18 cellular contexts compared by ENCODE assay signal in the genomic region with DNA sequence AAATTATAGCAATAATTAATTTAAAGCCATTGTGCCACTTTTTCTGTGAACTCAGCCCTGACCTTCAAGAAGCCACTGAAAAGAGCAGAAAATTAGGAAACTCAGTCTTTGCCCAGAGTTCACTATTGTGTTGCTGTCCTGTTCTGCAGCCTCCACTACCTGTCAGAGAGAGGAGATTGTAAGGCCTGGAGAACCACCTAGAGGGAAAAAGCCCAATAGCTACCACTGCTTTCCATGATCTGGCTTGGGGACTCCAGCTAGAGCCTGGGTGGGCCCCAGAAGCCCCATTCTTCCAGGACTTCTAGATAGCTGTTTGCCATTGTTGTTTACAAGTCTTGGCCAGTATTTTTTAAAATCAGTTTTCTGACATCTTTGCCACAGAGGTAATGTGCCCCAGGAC.
DNase-seq lines count a peak whose midpoint lies in the region; ATAC-seq, FAIRE-seq and TF ChIP-seq lines count a peak whose summit lies in the region.
"Had no signal": no experiment of that assay in that cellular context is flagged by ENCODE, and none has a peak within 500 bp of the region (broad histone marks: within the 10 kb centered on the region; RNA-seq: fewer than 3 reads in every experiment).

No MANE protein-coding gene starts in this region.

- H3K27me3 Mint-ChIP-seq in activated naive CD4-positive, alpha-beta T cell treated with anti-CD3 and anti-CD28 coated beads for 36 hours (ENCODE audit: low read depth) = no peaks in the 10 kb centered on the region
- no peaks in the 10 kb centered on the region for H3K27me3 Mint-ChIP-seq in progenitor cell of endocrine pancreas

- FAIRE-seq in H1 (lab: Jason Lieb, UNC) = no peak
- FAIRE-seq: RCC 7860 had no signal

- H3K9ac ChIP-seq in Loucy (ENCODE audit: low read depth, low read length, poor library complexity, severe bottlenecking) (no peak overlapping the region), H1 (replicated peaks in 1 of 4; ENCODE audit: extremely low read depth in 1 of 4, low read depth in 3 of 4, low read length in 3 of 4) (no peak overlapping the region)

- H2AK5ac ChIP-seq in H1 (ENCODE audit: low read depth, low read length) = no peak overlapping the region

- H3K4me3 ChIP-seq in Loucy (ENCODE audit: low read length, poor library complexity, severe bottlenecking) (no peak overlapping the region), H1 (ENCODE audit: extremely low read depth in 1 of 4, insufficient read depth in 2 of 4, low read depth in 3 of 4, low read length in 4 of 4) (no peak overlapping the region), ovary (no peak overlapping the region)
- H3K4me3 ChIP-seq: colonic mucosa, heart left ventricle, stomach, uterus had no signal

- H3K9me2 ChIP-seq in Loucy (replicated peaks; ENCODE audit: low read depth, low read length) = no peaks in the 10 kb centered on the region

- H3K79me1 ChIP-seq in H1 (ENCODE audit: low read depth, low read length) = no peaks in the 10 kb centered on the region

- H3K4me1 Mint-ChIP-seq in activated naive CD4-positive, alpha-beta T cell treated with anti-CD3 and anti-CD28 coated beads for 36 hours (ENCODE audit: low read depth) = peaks cover 15% of the 10 kb centered on the region
- peaks cover 18% of the 10 kb centered on the region for H3K4me1 Mint-ChIP-seq in progenitor cell of endocrine pancreas (ENCODE audit: low read depth)

- TF ChIP-seq CTCF in Loucy (conservative IDR thresholded peaks at IDR 0.05; ENCODE audit: low read length) (peak; percentile 19; the same call in 1 of the 2 replicates), H1 (IDR thresholded peaks at IDR 0.05; ENCODE audit: control extremely low read depth in 1 of 3, insufficient read depth in 1 of 3, low read depth in 1 of 3, low read length in 3 of 3) (peak in 2 of 3 experiments; percentile 33 to 50; a peak in 3 of 4 replicates), progenitor cell of endocrine pancreas (IDR thresholded peaks at IDR 0.05; ENCODE audit: unreplicated experiment) (no peak), ovary (IDR thresholded peaks at IDR 0.05) (no peak)

- H3K79me2 ChIP-seq in Loucy (ENCODE audit: insufficient read depth, low read length) (no peaks in the 10 kb centered on the region), H1 (ENCODE audit: control insufficient read depth in 1 of 2, insufficient read depth in 2 of 2, low read length in 2 of 2) (no peaks in the 10 kb centered on the region)

- no peak for ATAC-seq in GM21576 (IDR thresholded peaks at IDR 0.05; ENCODE audit: unreplicated experiment)
- ATAC-seq: CD8-positive, alpha-beta T cell; esophagus mucosa; heart left ventricle had no signal

- H3K4me1 ChIP-seq in Loucy (ENCODE audit: insufficient read depth, low read length, poor library complexity, severe bottlenecking) (no peaks in the 10 kb centered on the region), H1 (replicated peaks in 1 of 4; ENCODE audit: control insufficient read depth in 3 of 4, insufficient read depth in 4 of 4, low read length in 3 of 4) (peaks cover 0 to 10% (median 6%) of the 10 kb centered on the region in 4 experiments; a peak in 4 of 7 replicates), ovary (ENCODE audit: insufficient read depth) (no peaks in the 10 kb centered on the region)
- H3K4me1 ChIP-seq: colonic mucosa, stomach, uterus had no signal

- no peaks in the 10 kb centered on the region for H3F3A ChIP-seq in Loucy (ENCODE audit: low read depth)

- no peak overlapping the region for H3K56ac ChIP-seq in H1 (replicated peaks; ENCODE audit: insufficient read length, low read depth, low read length)

- H3K9me3 ChIP-seq in Loucy (ENCODE audit: insufficient read depth, low read depth, low read length) (no peaks in the 10 kb centered on the region), H1 (ENCODE audit: insufficient read depth in 2 of 2, low read depth in 1 of 2, low read length in 1 of 2) (no peaks in the 10 kb centered on the region; a peak in 1 of 4 replicates), ovary (no peaks in the 10 kb centered on the region)
- H3K9me3 ChIP-seq: colonic mucosa, stomach, uterus had no signal

- TF ChIP-seq EP300 in H1 (IDR thresholded peaks at IDR 0.05; ENCODE audit: borderline replicate concordance in 1 of 2, low read depth in 2 of 2, low read length in 2 of 2) (no peak), ovary (IDR thresholded peaks at IDR 0.05) (no peak)

- H3K27ac ChIP-seq in H1 (ENCODE audit: low read depth, low read length) (no peak overlapping the region), substantia nigra (ENCODE audit: low read depth, low read length, poor library complexity, severe bottlenecking) (no peak overlapping the region), ovary (no peak overlapping the region)
- H3K27ac ChIP-seq: colonic mucosa, heart left ventricle, stomach, uterus had no signal

- H2AFZ ChIP-seq in Loucy (ENCODE audit: low read length) (no peak overlapping the region), H1 (ENCODE audit: low read length) (no peak overlapping the region)

- H3K23me2 ChIP-seq in H1 (ENCODE audit: low read depth, low read length) = no peaks in the 10 kb centered on the region

- H3K18ac ChIP-seq in H1 (ENCODE audit: extremely low read depth, low read length) = no peak overlapping the region

- H3K36me3 Mint-ChIP-seq in activated naive CD4-positive, alpha-beta T cell treated with anti-CD3 and anti-CD28 coated beads for 36 hours (ENCODE audit: low read depth) = peaks cover 2% of the 10 kb centered on the region
- H3K36me3 Mint-ChIP-seq in progenitor cell of endocrine pancreas (ENCODE audit: insufficient read depth) = peaks cover 2% of the 10 kb centered on the region
- H3K36me3 Mint-ChIP-seq: CD8-positive, alpha-beta T cell had no signal

- H2BK120ac ChIP-seq in H1 (replicated peaks; ENCODE audit: low read depth, low read length) = no peak overlapping the region

- no peak overlapping the region for H4K5ac ChIP-seq in H1 (ENCODE audit: insufficient read length, low read depth, low read length)

- intact Hi-C loops in activated naive CD4-positive, alpha-beta T cell treated with anti-CD3 and anti-CD28 coated beads for 36 hours (cut with micrococcal nuclease) = no loop called here
- intact Hi-C loops in ovary (cut with DNase I) = no loop called here

- no peaks in the 10 kb centered on the region for H3K27me3 ChIP-seq in Loucy (ENCODE audit: insufficient read depth, low read length, poor library complexity, severe bottlenecking)
- H3K27me3 ChIP-seq in H1 (replicated peaks in 1 of 4; ENCODE audit: control insufficient read depth in 3 of 4, extremely low read depth in 1 of 4, insufficient read depth in 3 of 4, low read length in 3 of 4) = no peaks in the 10 kb centered on the region
- no peaks in the 10 kb centered on the region for H3K27me3 ChIP-seq in ovary
- H3K27me3 ChIP-seq: colonic mucosa, heart left ventricle, stomach, uterus had no signal

- TF ChIP-seq POLR2A in H1 (IDR thresholded peaks at IDR 0.05; ENCODE audit: control extremely low read depth in 1 of 2, low read depth in 2 of 2, low read length in 2 of 2) = no peak
- no peak for TF ChIP-seq POLR2A in ovary (IDR thresholded peaks at IDR 0.05)

- H3K36me3 ChIP-seq in Loucy (ENCODE audit: insufficient read depth, low read length) (no peaks in the 10 kb centered on the region), H1 (ENCODE audit: control insufficient read depth in 2 of 4, insufficient read depth in 4 of 4, low read length in 3 of 4) (no peaks in the 10 kb centered on the region), ovary (no peaks in the 10 kb centered on the region)
- H3K36me3 ChIP-seq: colonic mucosa, heart left ventricle, stomach, uterus had no signal

- peaks cover 2% of the 10 kb centered on the region for H3K9me3 Mint-ChIP-seq in activated naive CD4-positive, alpha-beta T cell treated with anti-CD3 and anti-CD28 coated beads for 36 hours
- peaks cover 15% of the 10 kb centered on the region for H3K9me3 Mint-ChIP-seq in progenitor cell of endocrine pancreas (ENCODE audit: low read depth)
- H3K9me3 Mint-ChIP-seq: CD8-positive, alpha-beta T cell; IgD-negative memory B cell had no signal

- H2BK12ac ChIP-seq in H1 (ENCODE audit: low read depth, low read length) = no peak overlapping the region

- no peak overlapping the region for H2BK15ac ChIP-seq in H1 (ENCODE audit: low read length)

- no peak overlapping the region; the same call in 1 of the 2 replicates for H2BK5ac ChIP-seq in H1 (ENCODE audit: low read depth, low read length)

- H4K91ac ChIP-seq in H1 (replicated peaks; ENCODE audit: insufficient read length, low read length) = no peak overlapping the region

- H3K4me2 ChIP-seq in Loucy (ENCODE audit: low read depth, low read length, poor library complexity, severe bottlenecking) (no peak overlapping the region), H1 (ENCODE audit: insufficient read depth in 1 of 2, low read depth in 2 of 2, low read length in 2 of 2) (no peak overlapping the region)

- H4K8ac ChIP-seq in H1 (ENCODE audit: extremely low read depth, insufficient read depth, low read length) = no peak overlapping the region

- no peak overlapping the region for H3K14ac ChIP-seq in H1 (ENCODE audit: insufficient read length)

- no peak overlapping the region for H3K23ac ChIP-seq in H1 (ENCODE audit: insufficient read length)

- H3K27ac Mint-ChIP-seq in activated naive CD4-positive, alpha-beta T cell treated with anti-CD3 and anti-CD28 coated beads for 36 hours = no peak overlapping the region
- H3K27ac Mint-ChIP-seq in progenitor cell of endocrine pancreas = peak overlapping the region; percentile 23
- H3K27ac Mint-ChIP-seq: CD8-positive, alpha-beta T cell; IgD-negative memory B cell had no signal

- TF ChIP-seq RAD21 in H1 (IDR thresholded peaks at IDR 0.05 in 1 of 2, conservative IDR thresholded peaks at IDR 0.05 in 1 of 2; ENCODE audit: low read depth in 2 of 2, low read length in 2 of 2) = peak; percentile 66 to 79

- H2BK20ac ChIP-seq in H1 (ENCODE audit: low read length) = no peak overlapping the region

- peak; percentile 15 for DNase-seq in activated naive CD4-positive, alpha-beta T cell treated with anti-CD3 and anti-CD28 coated beads for 36 hours
- DNase-seq in activated naive CD4-positive, alpha-beta T cell treated with anti-CD3 and anti-CD28 coated beads, Interleukin-2, amount 50 U/mL, for 16 hours = no peak
- DNase-seq in H1 (ENCODE audit: low read depth in 1 of 2, low spot score in 2 of 2) = no peak
- no peak for DNase-seq in progenitor cell of endocrine pancreas (ENCODE audit: low spot score, unreplicated experiment)
- DNase-seq in substantia nigra (lab: John Stamatoyannopoulos, UW) = no peak
- no peak for DNase-seq in ovary
- DNase-seq: activated effector memory CD4-positive, alpha-beta T cell treated with Interleukin-2 at 50 U/mL for 16 hours; CD8-positive, alpha-beta T cell; colonic mucosa; heart left ventricle; NCI-H1694 treated with DMSO at 0.1 percent for 48 hours; stomach; uterus had no signal

- H3K4me3 Mint-ChIP-seq in activated naive CD4-positive, alpha-beta T cell treated with anti-CD3 and anti-CD28 coated beads for 36 hours = no peak overlapping the region
- no peak overlapping the region for H3K4me3 Mint-ChIP-seq in progenitor cell of endocrine pancreas (ENCODE audit: low read depth)
- H3K4me3 Mint-ChIP-seq: CD8-positive, alpha-beta T cell; IgD-negative memory B cell had no signal

- no peak overlapping the region for H3K4ac ChIP-seq in H1 (replicated peaks; ENCODE audit: insufficient read length, low read depth, low read length)

- CTCF ChIA-PET in activated naive CD4-positive, alpha-beta T cell treated with anti-CD3 and anti-CD28 coated beads for 36 hours (lab: Charles Lee) = interaction anchor here (1.0 to 2.0 kb wide), 3 partner anchors 49 to 297 kb away, joined by 3 to 5 read pairs (median 4); no protein-coding TSS in a partner anchor
- CTCF ChIA-PET in H1 (lab: Charles Lee; ENCODE audit: partially characterized antibody) = interaction anchor here (0.6 to 2.3 kb wide), 8 partner anchors 52 to 362 kb away, joined by 3 to 8 read pairs (median 3); a partner anchor contains a TSS

- POLR2A ChIA-PET in H1 (lab: Charles Lee; ENCODE audit: partially characterized antibody) = interaction anchor here (1.3 kb wide), 1 partner anchor 176 kb away, joined by 4 read pairs; a partner anchor contains a TSS

- H4K20me1 ChIP-seq in Loucy (ENCODE audit: insufficient read depth, low read length, poor library complexity, severe bottlenecking) = no peaks in the 10 kb centered on the region
- H4K20me1 ChIP-seq in H1 (replicated peaks in 1 of 2; ENCODE audit: control insufficient read depth in 1 of 2, insufficient read depth in 2 of 2, low read length in 2 of 2) = no peaks in the 10 kb centered on the region

Comparison
In these comparisons a context has a peak if more than half of its experiments do, and no peak if none do; other contexts are left out.
1. CTCF ChIP-seq: peak in Loucy (single experiment) and H1 (2 of 3); none in progenitor cell of endocrine pancreas (single experiment) and ovary (0 of 3).